2 cellular contexts compared by ENCODE assay signal in the genomic region with DNA sequence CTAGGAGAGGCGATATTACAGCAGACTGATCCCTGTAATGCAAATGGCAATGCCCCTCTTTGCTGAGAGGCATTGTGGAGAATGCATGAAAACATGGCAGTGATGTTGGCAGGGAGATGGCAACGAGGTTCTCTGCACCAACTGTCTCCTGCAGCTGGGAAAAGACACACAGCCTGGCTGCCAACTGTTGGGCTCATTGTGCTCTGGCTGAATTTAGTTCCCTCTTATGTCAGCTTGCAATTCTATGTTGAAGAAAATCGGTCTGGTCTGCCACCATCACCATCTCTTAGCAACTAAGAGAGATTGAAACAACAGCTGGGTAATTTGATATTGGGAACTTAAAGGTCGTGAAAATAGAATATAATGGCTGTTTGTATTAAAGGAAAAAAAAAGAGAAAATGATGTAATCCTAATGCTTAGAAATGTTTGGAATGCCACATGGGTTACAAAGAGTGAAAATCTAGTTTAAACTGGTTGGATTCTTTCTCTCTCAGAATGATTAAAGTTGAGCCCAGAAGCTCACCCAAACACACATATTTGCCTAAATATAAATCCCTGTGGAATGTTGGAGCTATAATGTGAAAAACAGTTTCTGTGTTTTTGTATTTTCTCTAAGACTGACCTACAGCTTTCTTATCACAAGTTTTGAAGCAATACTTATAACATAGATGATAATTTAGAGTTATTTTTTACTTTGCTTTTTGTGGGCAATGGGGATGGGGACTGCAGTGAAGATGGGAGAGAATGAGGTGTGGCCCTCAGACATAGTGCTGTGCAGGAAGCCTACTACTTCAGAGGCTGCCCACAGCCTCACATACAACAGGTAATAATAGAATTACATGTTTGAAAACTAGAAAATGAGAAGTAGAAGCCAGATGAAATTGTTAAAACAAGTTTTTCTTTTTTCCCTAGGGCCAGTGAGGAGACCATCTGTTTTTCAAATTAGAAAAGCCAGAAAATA.
TF ChIP-seq lines count a peak whose summit lies in the region.

No MANE protein-coding gene starts in this region.

TF ChIP-seq in H1, 55 proteins besides CTCF, POLR2A, EP300 and RAD21:
- no peak for TF ChIP-seq SP4 (IDR thresholded peaks at IDR 0.05; ENCODE audit: low read length)
- TF ChIP-seq CEBPB (IDR thresholded peaks at IDR 0.05; ENCODE audit: low read depth, low read length), result peak; percentile 28; the same call in 1 of the 2 replicates

TF ChIP-seq in neural cell, 6 proteins besides CTCF, POLR2A, EP300 and RAD21:
- no peak for TF ChIP-seq MXI1 (conservative IDR thresholded peaks at IDR 0.05; ENCODE audit: poor library complexity, severe bottlenecking)
- TF ChIP-seq, protein P1, sequence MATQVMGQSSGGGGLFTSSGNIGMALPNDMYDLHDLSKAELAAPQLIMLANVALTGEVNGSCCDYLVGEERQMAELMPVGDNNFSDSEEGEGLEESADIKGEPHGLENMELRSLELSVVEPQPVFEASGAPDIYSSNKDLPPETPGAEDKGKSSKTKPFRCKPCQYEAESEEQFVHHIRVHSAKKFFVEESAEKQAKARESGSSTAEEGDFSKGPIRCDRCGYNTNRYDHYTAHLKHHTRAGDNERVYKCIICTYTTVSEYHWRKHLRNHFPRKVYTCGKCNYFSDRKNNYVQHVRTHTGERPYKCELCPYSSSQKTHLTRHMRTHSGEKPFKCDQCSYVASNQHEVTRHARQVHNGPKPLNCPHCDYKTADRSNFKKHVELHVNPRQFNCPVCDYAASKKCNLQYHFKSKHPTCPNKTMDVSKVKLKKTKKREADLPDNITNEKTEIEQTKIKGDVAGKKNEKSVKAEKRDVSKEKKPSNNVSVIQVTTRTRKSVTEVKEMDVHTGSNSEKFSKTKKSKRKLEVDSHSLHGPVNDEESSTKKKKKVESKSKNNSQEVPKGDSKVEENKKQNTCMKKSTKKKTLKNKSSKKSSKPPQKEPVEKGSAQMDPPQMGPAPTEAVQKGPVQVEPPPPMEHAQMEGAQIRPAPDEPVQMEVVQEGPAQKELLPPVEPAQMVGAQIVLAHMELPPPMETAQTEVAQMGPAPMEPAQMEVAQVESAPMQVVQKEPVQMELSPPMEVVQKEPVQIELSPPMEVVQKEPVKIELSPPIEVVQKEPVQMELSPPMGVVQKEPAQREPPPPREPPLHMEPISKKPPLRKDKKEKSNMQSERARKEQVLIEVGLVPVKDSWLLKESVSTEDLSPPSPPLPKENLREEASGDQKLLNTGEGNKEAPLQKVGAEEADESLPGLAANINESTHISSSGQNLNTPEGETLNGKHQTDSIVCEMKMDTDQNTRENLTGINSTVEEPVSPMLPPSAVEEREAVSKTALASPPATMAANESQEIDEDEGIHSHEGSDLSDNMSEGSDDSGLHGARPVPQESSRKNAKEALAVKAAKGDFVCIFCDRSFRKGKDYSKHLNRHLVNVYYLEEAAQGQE (IDR thresholded peaks at IDR 0.05; ENCODE audit: borderline replicate concordance), result no peak
- TF ChIP-seq SMC3 (conservative IDR thresholded peaks at IDR 0.05; ENCODE audit: poor library complexity), result no peak
- TF ChIP-seq EZH2 (IDR thresholded peaks at IDR 0.05; ENCODE audit: borderline replicate concordance, insufficient read depth, low read length, poor library complexity, severe bottlenecking), result no peak
- TF ChIP-seq POLR2AphosphoS5 (IDR thresholded peaks at IDR 0.05), result no peak
- no peak for TF ChIP-seq TAF1 (IDR thresholded peaks at IDR 0.05; ENCODE audit: low read depth)
